8 cellular contexts compared by ENCODE assay signal in the genomic region with DNA sequence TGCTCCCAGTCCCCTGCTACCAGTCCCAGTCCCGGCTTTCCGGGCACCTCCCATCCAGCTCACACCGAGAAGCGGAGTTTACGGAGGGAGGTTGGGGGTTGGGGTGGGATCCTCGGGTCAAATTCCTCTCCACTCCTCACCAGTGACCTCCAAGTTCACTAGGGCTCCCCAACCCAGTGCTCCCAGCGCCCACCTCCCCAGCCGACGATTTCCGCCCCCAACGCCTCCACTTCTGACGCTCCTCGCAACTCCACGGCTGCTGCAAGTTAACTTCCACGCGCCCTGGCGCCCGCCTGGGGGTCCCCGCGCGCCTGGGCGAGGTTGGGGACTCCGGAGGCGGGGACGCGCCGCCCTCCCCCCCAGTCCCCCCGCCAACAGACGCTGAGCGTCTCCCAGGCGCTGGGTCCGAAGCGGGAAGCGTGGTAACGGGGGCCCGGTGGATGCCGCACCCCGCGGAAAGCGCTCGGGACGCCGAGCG. TPM values are rescaled to one million over a fixed set of nuclear protein-coding genes. Genes with fewer than 3 reads are reported as not detected.
DNase-seq lines count a peak whose midpoint lies in the region; ATAC-seq and TF ChIP-seq lines count a peak whose summit lies in the region.

No MANE protein-coding gene starts in this region.

- peak overlapping the region; percentile 60 for H3K27ac Mint-ChIP-seq in activated CD4-positive, alpha-beta T cell treated with anti-CD3 and anti-CD28 coated beads, Interleukin-2, amount 10 ng/mL, durations not matched to agents 7 days and 5 days
- peak overlapping the region; percentile 83 for H3K27ac Mint-ChIP-seq in endodermal cell

- TF ChIP-seq POLR2A in transverse colon (IDR thresholded peaks at IDR 0.05): no peak

- in situ Hi-C loops in transverse colon (cut with MboI; ENCODE audit: low pct_ligation_motif_present in 1 of 4, low pct_unique_long_range_greater_than_20kb in 1 of 4, low sequenced_read_pairs in 3 of 4): no loop called here

- H3K27me3 Mint-ChIP-seq in activated CD4-positive, alpha-beta T cell treated with anti-CD3 and anti-CD28 coated beads, Interleukin-2, amount 10 ng/mL, durations not matched to agents 7 days and 5 days: no peaks in the 10 kb centered on the region
- H3K27me3 Mint-ChIP-seq in endodermal cell (ENCODE audit: insufficient read depth): no peaks in the 10 kb centered on the region

- CTCF ChIA-PET in activated CD4-positive, alpha-beta T cell treated with anti-CD3 and anti-CD28 coated beads, Interleukin-2, amount 10 ng/mL, durations not matched to agents 7 days and 5 days (lab: Charles Lee): no interaction called here

- H3K4me3 ChIP-seq in HL-60 (replicated peaks; ENCODE audit: insufficient read depth, low read length): peak overlapping the region; percentile 69
- peak overlapping the region; percentile 91 for H3K4me3 ChIP-seq in endodermal cell (ENCODE audit: low read length)
- peak overlapping the region; percentile 56 to 77 for H3K4me3 ChIP-seq in muscle layer of colon (ENCODE audit: low read depth in 1 of 2, low read length in 2 of 2)
- peak overlapping the region; percentile 65 to 94 (median 85) for H3K4me3 ChIP-seq in transverse colon

- H3K4me1 Mint-ChIP-seq in activated CD4-positive, alpha-beta T cell treated with anti-CD3 and anti-CD28 coated beads, Interleukin-2, amount 10 ng/mL, durations not matched to agents 7 days and 5 days: peaks cover 79% of the 10 kb centered on the region
- H3K4me1 Mint-ChIP-seq in endodermal cell: peaks cover 27% of the 10 kb centered on the region

- H3K9me3 Mint-ChIP-seq in activated CD4-positive, alpha-beta T cell treated with anti-CD3 and anti-CD28 coated beads, Interleukin-2, amount 10 ng/mL, durations not matched to agents 7 days and 5 days: no peaks in the 10 kb centered on the region
- no peaks in the 10 kb centered on the region for H3K9me3 Mint-ChIP-seq in endodermal cell

- ATAC-seq in GM19372 (IDR thresholded peaks at IDR 0.05; ENCODE audit: low read depth, unreplicated experiment): peak; percentile 5

- intact Hi-C loops in transverse colon (cut with DNase I; ENCODE audit: low total_unique reads): no loop called here

- H3K9me3 ChIP-seq in endodermal cell (ENCODE audit: control insufficient read depth, low read length) (peaks cover 5% of the 10 kb centered on the region), muscle layer of colon (ENCODE audit: low read length) (no peaks in the 10 kb centered on the region), transverse colon (no peaks in the 10 kb centered on the region)

- peak overlapping the region; percentile 84 for H3K4me3 Mint-ChIP-seq in activated CD4-positive, alpha-beta T cell treated with anti-CD3 and anti-CD28 coated beads, Interleukin-2, amount 10 ng/mL, durations not matched to agents 7 days and 5 days
- peak overlapping the region; percentile 87 for H3K4me3 Mint-ChIP-seq in endodermal cell

- WGBS in endodermal cell (ENCODE audit: insufficient coverage in 1 of 2, insufficient read length in 1 of 2), 2 experiments: 0 to 1% methylated on average over 11 to 43 of the region's 44 CpGs
- 2% methylated on average over 19 of the region's 44 CpGs; no CpG with 5 or more reads in 1 of the 2 donors for WGBS in transverse colon (ENCODE audit: low coverage in 1 of 2), 2 donors

- H3K36me3 Mint-ChIP-seq in activated CD4-positive, alpha-beta T cell treated with anti-CD3 and anti-CD28 coated beads, Interleukin-2, amount 10 ng/mL, durations not matched to agents 7 days and 5 days (ENCODE audit: low read depth): peaks cover 8% of the 10 kb centered on the region
- H3K36me3 Mint-ChIP-seq in endodermal cell (ENCODE audit: low read depth): peaks cover 15% of the 10 kb centered on the region

- POLR2A ChIA-PET in activated CD4-positive, alpha-beta T cell treated with anti-CD3 and anti-CD28 coated beads, Interleukin-2, amount 10 ng/mL, durations not matched to agents 7 days and 5 days (lab: Charles Lee): no interaction called here

- peak in 1 of 2 experiments; percentile 3 for DNase-seq in HL-60 (ENCODE audit: low read depth in 1 of 2, low spot score in 1 of 2)
- DNase-seq in activated CD4-positive, alpha-beta T cell treated with anti-CD3 and anti-CD28 coated beads, Interleukin-2, amount 10 ng/mL, durations not matched to agents 7 days and 5 days: peak; percentile 38
- peak; percentile 82 for DNase-seq in endodermal cell
- peak; percentile 57 for DNase-seq in transverse colon
- DNase-seq in C1 segment of cervical spinal cord (lab: John Stamatoyannopoulos, UW): no peak
- DNase-seq in NCI-H1694 treated with DMSO at 0.1 percent for 48 hours (lab: John Stamatoyannopoulos, UW): no peak

- H3K27ac ChIP-seq in HL-60 (replicated peaks) (peak overlapping the region; percentile 63), endodermal cell (ENCODE audit: low read depth, low read length) (no peak overlapping the region), muscle layer of colon (ENCODE audit: low read depth, low read length) (peak overlapping the region; percentile 74), transverse colon (peak overlapping the region; percentile 84 to 90 (median 86))

- peak overlapping the region; percentile 77 for H3K9ac ChIP-seq in endodermal cell (ENCODE audit: extremely low read depth, low read length, poor library complexity, severe bottlenecking)
- peak overlapping the region; percentile 44 for H3K9ac ChIP-seq in muscle layer of colon (ENCODE audit: low read length)

- no peak for TF ChIP-seq CTCF in HL-60 (IDR thresholded peaks at IDR 0.05; ENCODE audit: insufficient read depth, low read length)
- TF ChIP-seq CTCF in endodermal cell (conservative IDR thresholded peaks at IDR 0.05): no peak
- no peak for TF ChIP-seq CTCF in transverse colon (IDR thresholded peaks at IDR 0.05)

- H3K4me1 ChIP-seq in endodermal cell (ENCODE audit: control insufficient read depth, insufficient read depth, low read length) (no peaks in the 10 kb centered on the region), muscle layer of colon (ENCODE audit: insufficient read depth, low read length) (peaks cover 17% of the 10 kb centered on the region), transverse colon (peaks cover 0 to 38% (median 6%) of the 10 kb centered on the region in 4 donors)

- H3K36me3 ChIP-seq in endodermal cell (ENCODE audit: control insufficient read depth, insufficient read depth, low read length): no peaks in the 10 kb centered on the region
- H3K36me3 ChIP-seq in muscle layer of colon (ENCODE audit: insufficient read depth, low read length): no peaks in the 10 kb centered on the region
- no peaks in the 10 kb centered on the region for H3K36me3 ChIP-seq in transverse colon

- no peak for TF ChIP-seq EP300 in transverse colon (IDR thresholded peaks at IDR 0.05; ENCODE audit: low read depth)

- H3K27me3 ChIP-seq in HL-60 (ENCODE audit: insufficient read depth, poor library complexity, severe bottlenecking) (no peaks in the 10 kb centered on the region), endodermal cell (ENCODE audit: control insufficient read depth, insufficient read depth, low read length, poor library complexity, severe bottlenecking) (no peaks in the 10 kb centered on the region), muscle layer of colon (ENCODE audit: control insufficient read depth in 1 of 2, insufficient read depth in 2 of 2, low read length in 2 of 2) (no peaks in the 10 kb centered on the region), transverse colon (no peaks in the 10 kb centered on the region)

RNA-seq across cellular contexts. Expression of a gene that starts 0.5 kb away (rescaled TPM):
- 10 to 100 TPM; 25.9 to 26.3 TPM for total RNA-seq in activated CD4-positive, alpha-beta T cell treated with anti-CD3 and anti-CD28 coated beads, Interleukin-2, amount 10 ng/mL, durations not matched to agents 7 days and 5 days
- total RNA-seq in endodermal cell (10 to 100 TPM; 38.9 to 53.2 TPM), transverse colon (10 to 100 TPM; 14.3 to 35.6 (median 26.8) TPM)
- polyA plus RNA-seq in endodermal cell (2013, experiment 1 of 2): 22.0 TPM
- polyA plus RNA-seq in endodermal cell (2013, experiment 2 of 2): 19.7 TPM

RNA-seq across cellular contexts. Expression of a gene that starts 28.4 kb away (rescaled TPM):
- total RNA-seq in activated CD4-positive, alpha-beta T cell treated with anti-CD3 and anti-CD28 coated beads, Interleukin-2, amount 10 ng/mL, durations not matched to agents 7 days and 5 days: not detected
- total RNA-seq in endodermal cell (1 to 10 TPM in 1 of 2 donors, under 1 TPM in 1; 0.33 to 1.7 TPM), transverse colon (1 to 10 TPM in 2 of 4 donors, not detected in 2; 1.1 to 6.4 TPM)
- polyA plus RNA-seq in endodermal cell (2013, experiment 1 of 2): 0.21 TPM
- not detected for polyA plus RNA-seq in endodermal cell (2013, experiment 2 of 2)

RNA-seq across cellular contexts. Expression of a gene that starts 32.4 kb away (rescaled TPM):
- total RNA-seq in activated CD4-positive, alpha-beta T cell treated with anti-CD3 and anti-CD28 coated beads, Interleukin-2, amount 10 ng/mL, durations not matched to agents 7 days and 5 days: not detected
- total RNA-seq in endodermal cell (not detected), transverse colon (not detected)
- polyA plus RNA-seq in endodermal cell (2013, experiment 1 of 2): 0.39 TPM
- 0.50 TPM for polyA plus RNA-seq in endodermal cell (2013, experiment 2 of 2)

Comparison
In these comparisons a context has a peak if more than half of its experiments do, and no peak if none do; other contexts are left out.
1. DNase-seq: peak in activated CD4-positive, alpha-beta T cell treated with anti-CD3 and anti-CD28 coated beads, Interleukin-2, amount 10 ng/mL, durations not matched to agents 7 days and 5 days (single experiment), endodermal cell (single experiment) and transverse colon (single experiment); none in C1 segment of cervical spinal cord (0 of 14) and NCI-H1694 treated with DMSO at 0.1 percent for 48 hours (single experiment).
2. Peak in every context shown above with its lines, with median percentiles within 50 percentile points of each other: H3K4me3 ChIP-seq.